In the genomic region with DNA sequence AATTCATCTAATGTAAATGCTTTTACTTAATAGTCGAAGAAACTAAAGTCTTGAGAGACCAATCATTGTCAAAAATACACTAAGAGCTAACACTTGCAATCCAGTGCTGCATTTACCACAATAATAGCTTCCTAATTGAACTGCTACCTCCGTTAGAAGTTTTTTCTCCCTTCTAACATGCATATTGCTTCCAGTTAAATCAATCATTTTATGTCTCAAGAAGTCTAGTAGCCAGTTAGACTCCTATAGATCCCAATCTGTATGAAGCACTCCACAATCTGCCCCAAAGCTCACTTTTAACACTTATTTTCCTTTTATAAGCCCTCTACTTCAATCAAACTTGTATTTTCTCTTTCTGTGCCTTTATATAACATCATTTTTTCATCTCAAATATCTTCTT, we compare ENCODE assay signal across 40 cellular contexts. TPM values are rescaled to one million over a fixed set of nuclear protein-coding genes. Genes with fewer than 3 reads are reported as not detected.
"Had no signal": no experiment of that assay in that cellular context is flagged by ENCODE, and none has a peak within 500 bp of the region (broad histone marks: within the 10 kb centered on the region; RNA-seq: fewer than 3 reads in every experiment).

No MANE protein-coding gene starts in this region.

- H3K9me3 Mint-ChIP-seq: activated CD4-positive, alpha-beta memory T cell treated with anti-CD3 and anti-CD28 coated beads for 36 hours; activated CD4-positive, alpha-beta T cell treated with anti-CD3 and anti-CD28 coated beads, Interleukin-2, amount 10 ng/mL, durations not matched to agents 24 days and 14 days; activated CD8-positive, alpha-beta T cell treated with anti-CD3 and anti-CD28 coated beads for 36 hours; activated naive CD4-positive, alpha-beta T cell treated with anti-CD3 and anti-CD28 coated beads, Interleukin-2, amount 10 ng/mL, durations not matched to agents 7 days and 5 days; activated naive CD8-positive, alpha-beta T cell treated with anti-CD3 and anti-CD28 coated beads, Interleukin-2, amount 10 ng/mL, durations not matched to agents 7 days and 5 days; activated naive CD8-positive, alpha-beta T cell treated with anti-CD3 and anti-CD28 coated beads, Interleukin-2, amount 50 U/mL, for 24 hours; activated T-helper 1 cell treated with anti-CD3 and anti-CD28 coated beads, Interleukin-12 subunit alpha, Interleukin-12 subunit beta, Interleukin-2, Interleukin-4 antibody, amounts not matched to agents 30 ng/mL and 10 ng/mL and 1 ng/mL, durations not matched to agents 14 hours and 24 hours and 36 hours; T-helper 1 cell treated with Interleukin-12 subunit alpha and Interleukin-12 subunit beta and Interleukin-4 antibody, amounts not matched to agents 30 μg/mL and 1 μg/mL, for 36 hours had no signal

- H3K27me3 Mint-ChIP-seq: activated B cell treated with CpG ODN at 0.5 μM for 24 hours; activated CD4-positive, alpha-beta memory T cell treated with anti-CD3 and anti-CD28 coated beads for 36 hours; activated CD4-positive, alpha-beta T cell treated with anti-CD3 and anti-CD28 coated beads, Interleukin-2, amount 10 ng/mL, durations not matched to agents 24 days and 14 days; activated CD8-positive, alpha-beta T cell treated with anti-CD3 and anti-CD28 coated beads for 36 hours; activated naive CD4-positive, alpha-beta T cell treated with anti-CD3 and anti-CD28 coated beads, Interleukin-2, amount 10 ng/mL, durations not matched to agents 7 days and 5 days; activated naive CD4-positive, alpha-beta T cell treated with anti-CD3 and anti-CD28 coated beads, Interleukin-2, amount 50 U/mL, for 24 hours; activated naive CD8-positive, alpha-beta T cell; activated naive CD8-positive, alpha-beta T cell treated with anti-CD3 and anti-CD28 coated beads, Interleukin-2, amount 10 ng/mL, durations not matched to agents 7 days and 5 days; activated T-helper 17 cell treated with anti-CD3 and anti-CD28 coated beads, Interleukin-2, amount 50 U/mL, for 72 hours; central memory CD8-positive, alpha-beta T cell had no signal

- H3K4me3 ChIP-seq: ascending aorta, cardiac muscle cell had no signal

- H3K27ac ChIP-seq: ascending aorta, cardiac muscle cell, WERI-Rb-1 had no signal

- H3K27ac Mint-ChIP-seq: activated B cell treated with CpG ODN at 0.5 μM for 24 hours; activated CD4-positive, alpha-beta memory T cell treated with anti-CD3 and anti-CD28 coated beads for 36 hours; activated CD4-positive, alpha-beta T cell treated with anti-CD3 and anti-CD28 coated beads, Interleukin-2, amount 10 ng/mL, durations not matched to agents 24 days and 14 days; activated CD8-positive, alpha-beta T cell treated with anti-CD3 and anti-CD28 coated beads for 36 hours; activated naive CD4-positive, alpha-beta T cell treated with anti-CD3 and anti-CD28 coated beads, Interleukin-2, amount 10 ng/mL, durations not matched to agents 7 days and 5 days; activated naive CD4-positive, alpha-beta T cell treated with anti-CD3 and anti-CD28 coated beads, Interleukin-2, amount 50 U/mL, for 24 hours; activated naive CD8-positive, alpha-beta T cell; activated naive CD8-positive, alpha-beta T cell treated with anti-CD3 and anti-CD28 coated beads, Interleukin-2, amount 10 ng/mL, durations not matched to agents 7 days and 5 days; activated naive CD8-positive, alpha-beta T cell treated with anti-CD3 and anti-CD28 coated beads, Interleukin-2, amount 50 U/mL, for 24 hours; activated T-cell treated with anti-CD3 and anti-CD28 coated beads, Interleukin-2, amount 50 U/mL, for 72 hours; activated T-helper 1 cell treated with anti-CD3 and anti-CD28 coated beads, Interleukin-12 subunit alpha, Interleukin-12 subunit beta, Interleukin-2, Interleukin-4 antibody, amounts not matched to agents 30 ng/mL and 10 ng/mL and 1 ng/mL, durations not matched to agents 14 hours and 24 hours and 36 hours; activated T-helper 17 cell treated with anti-CD3 and anti-CD28 coated beads, Interleukin-2, amount 50 U/mL, for 72 hours; brain; T-helper 1 cell treated with Interleukin-12 subunit alpha and Interleukin-12 subunit beta and Interleukin-4 antibody, amounts not matched to agents 30 μg/mL and 1 μg/mL, for 36 hours; T-helper 2 cell treated with Interferon-gamma antibody and Interleukin-4, amounts not matched to agents 5 μg/mL and 100 μg/mL, for 36 hours had no signal

- H3K4me3 Mint-ChIP-seq: activated B cell treated with CpG ODN at 0.5 μM for 24 hours; activated CD4-positive, alpha-beta memory T cell treated with anti-CD3 and anti-CD28 coated beads for 36 hours; activated CD4-positive, alpha-beta T cell treated with anti-CD3 and anti-CD28 coated beads, Interleukin-2, amount 10 ng/mL, durations not matched to agents 24 days and 14 days; activated CD8-positive, alpha-beta T cell treated with anti-CD3 and anti-CD28 coated beads for 36 hours; activated naive CD4-positive, alpha-beta T cell treated with anti-CD3 and anti-CD28 coated beads, Interleukin-2, amount 10 ng/mL, durations not matched to agents 7 days and 5 days; activated naive CD4-positive, alpha-beta T cell treated with anti-CD3 and anti-CD28 coated beads, Interleukin-2, amount 50 U/mL, for 24 hours; activated naive CD8-positive, alpha-beta T cell; activated naive CD8-positive, alpha-beta T cell treated with anti-CD3 and anti-CD28 coated beads, Interleukin-2, amount 10 ng/mL, durations not matched to agents 7 days and 5 days; activated naive CD8-positive, alpha-beta T cell treated with anti-CD3 and anti-CD28 coated beads, Interleukin-2, amount 50 U/mL, for 24 hours; activated T-cell treated with anti-CD3 and anti-CD28 coated beads, Interleukin-2, amount 50 U/mL, for 4 hours; activated T-cell treated with anti-CD3 and anti-CD28 coated beads, Interleukin-2, amount 50 U/mL, for 72 hours; activated T-helper 1 cell treated with anti-CD3 and anti-CD28 coated beads, Interleukin-12 subunit alpha, Interleukin-12 subunit beta, Interleukin-2, Interleukin-4 antibody, amounts not matched to agents 30 ng/mL and 10 ng/mL and 1 ng/mL, durations not matched to agents 14 hours and 24 hours and 36 hours; activated T-helper 17 cell treated with anti-CD3 and anti-CD28 coated beads, Interleukin-2, amount 50 U/mL, for 72 hours; brain; central memory CD8-positive, alpha-beta T cell; T-helper 1 cell treated with Interleukin-12 subunit alpha and Interleukin-12 subunit beta and Interleukin-4 antibody, amounts not matched to agents 30 μg/mL and 1 μg/mL, for 36 hours; T-helper 2 cell treated with Interferon-gamma antibody and Interleukin-4, amounts not matched to agents 5 μg/mL and 100 μg/mL, for 36 hours had no signal

- H3K36me3 ChIP-seq: ascending aorta, cardiac muscle cell, WERI-Rb-1 had no signal

- ATAC-seq: activated CD8-positive, alpha-beta T cell treated with anti-CD3 and anti-CD28 coated beads for 36 hours; activated naive CD8-positive, alpha-beta T cell treated with anti-CD3 and anti-CD28 coated beads, Interleukin-2, amount 50 U/mL, for 24 hours; activated T-cell treated with anti-CD3 and anti-CD28 coated beads, Interleukin-2, amount 50 U/mL, for 4 hours; activated T-cell treated with anti-CD3 and anti-CD28 coated beads, Interleukin-2, amount 50 U/mL, for 72 hours; activated T-helper 17 cell treated with anti-CD3 and anti-CD28 coated beads, Interleukin-2, amount 50 U/mL, for 72 hours had no signal

- H3K4me1 ChIP-seq: ascending aorta had no signal

- H3K4me1 Mint-ChIP-seq: activated B cell treated with CpG ODN at 0.5 μM for 24 hours; activated CD4-positive, alpha-beta T cell treated with anti-CD3 and anti-CD28 coated beads, Interleukin-2, amount 10 ng/mL, durations not matched to agents 24 days and 14 days; activated naive CD4-positive, alpha-beta T cell treated with anti-CD3 and anti-CD28 coated beads, Interleukin-2, amount 10 ng/mL, durations not matched to agents 7 days and 5 days; activated naive CD4-positive, alpha-beta T cell treated with anti-CD3 and anti-CD28 coated beads, Interleukin-2, amount 50 U/mL, for 24 hours; activated naive CD8-positive, alpha-beta T cell treated with anti-CD3 and anti-CD28 coated beads, Interleukin-2, amount 10 ng/mL, durations not matched to agents 7 days and 5 days; activated naive CD8-positive, alpha-beta T cell treated with anti-CD3 and anti-CD28 coated beads, Interleukin-2, amount 50 U/mL, for 24 hours; activated T-helper 17 cell treated with anti-CD3 and anti-CD28 coated beads, Interleukin-2, amount 50 U/mL, for 72 hours; central memory CD8-positive, alpha-beta T cell had no signal

- H3K27me3 ChIP-seq: ascending aorta, cardiac muscle cell had no signal

- H3K36me3 Mint-ChIP-seq: activated CD4-positive, alpha-beta memory T cell treated with anti-CD3 and anti-CD28 coated beads for 36 hours; activated naive CD4-positive, alpha-beta T cell treated with anti-CD3 and anti-CD28 coated beads, Interleukin-2, amount 10 ng/mL, durations not matched to agents 7 days and 5 days; activated naive CD4-positive, alpha-beta T cell treated with anti-CD3 and anti-CD28 coated beads, Interleukin-2, amount 50 U/mL, for 24 hours; activated naive CD8-positive, alpha-beta T cell; activated naive CD8-positive, alpha-beta T cell treated with anti-CD3 and anti-CD28 coated beads, Interleukin-2, amount 10 ng/mL, durations not matched to agents 7 days and 5 days; brain had no signal

- H3K9me3 ChIP-seq: ascending aorta had no signal

- DNase-seq: activated B cell treated with CpG ODN at 0.5 μM for 24 hours; activated CD4-positive, alpha-beta memory T cell treated with anti-CD3 and anti-CD28 coated beads for 36 hours; activated CD4-positive, alpha-beta T cell treated with anti-CD3 and anti-CD28 coated beads for 4 hours; activated CD4-positive, alpha-beta T cell treated with anti-CD3 and anti-CD28 coated beads, Interleukin-2, amount 10 ng/mL, durations not matched to agents 24 days and 14 days; activated CD4-positive, alpha-beta T cell treated with anti-CD3 and anti-CD28 coated beads, Interleukin-2, amount 50 U/mL, for 1 hour; activated CD4-positive, alpha-beta T cell treated with anti-CD3 and anti-CD28 coated beads, Interleukin-2, amount 50 U/mL, for 4 hours; activated CD4-positive, CD25-positive, alpha-beta regulatory T cell treated with anti-CD3 and anti-CD28 coated beads, Interleukin-2, amount 50 U/mL, for 72 hours; activated CD8-positive, alpha-beta memory T cell treated with anti-CD3 and anti-CD28 coated beads, Interleukin-2, amount 50 U/mL, for 4 hours; activated CD8-positive, alpha-beta T cell treated with anti-CD3 and anti-CD28 coated beads for 36 hours; activated effector memory CD4-positive, alpha-beta T cell treated with anti-CD3 and anti-CD28 coated beads, Interleukin-2, amount 50 U/mL, for 16 hours; activated gamma-delta T cell treated with Interleukin-2 at 50 U/mL for 16 hours; activated naive CD4-positive, alpha-beta T cell; activated naive CD4-positive, alpha-beta T cell treated with anti-CD3 and anti-CD28 coated beads, Interleukin-2, amount 10 ng/mL, durations not matched to agents 7 days and 5 days; activated naive CD8-positive, alpha-beta T cell treated with anti-CD3 and anti-CD28 coated beads, Interleukin-2, amount 10 ng/mL, durations not matched to agents 7 days and 5 days; activated naive CD8-positive, alpha-beta T cell treated with anti-CD3 and anti-CD28 coated beads, Interleukin-2, amount 50 U/mL, for 24 hours; activated T-cell treated with anti-CD3 and anti-CD28 coated beads for 4 hours; activated T-cell treated with anti-CD3 and anti-CD28 coated beads, Interleukin-2, amount 50 U/mL, for 1 hour; activated T-cell treated with anti-CD3 and anti-CD28 coated beads, Interleukin-2, amount 50 U/mL, for 4 hours; activated T-cell treated with anti-CD3 and anti-CD28 coated beads, Interleukin-2, amount 50 U/mL, for 72 hours; amygdala; anterior cingulate cortex; caudate nucleus; cerebellar nuclear complex; T-helper 2 cell; T-helper 9 cell; WERI-Rb-1 had no signal

RNA-seq across cellular contexts. Expression of gene GRID2, which starts 41.4 kb away (rescaled TPM):
- total RNA-seq: activated B cell treated with CpG ODN at 0.5 μM for 24 hours; activated CD4-positive, alpha-beta memory T cell treated with anti-CD3 and anti-CD28 coated beads for 36 hours; activated CD4-positive, alpha-beta T cell treated with anti-CD3 and anti-CD28 coated beads, Interleukin-2, amount 10 ng/mL, durations not matched to agents 24 days and 14 days; activated CD8-positive, alpha-beta memory T cell treated with anti-CD3 and anti-CD28 coated beads for 36 hours; activated CD8-positive, alpha-beta T cell treated with anti-CD3 and anti-CD28 coated beads for 36 hours; activated naive CD8-positive, alpha-beta T cell treated with anti-CD3 and anti-CD28 coated beads, Interleukin-2, amount 10 ng/mL, durations not matched to agents 7 days and 5 days; activated T-cell treated with anti-CD3 and anti-CD28 coated beads, Interleukin-2, amount 50 U/mL, for 72 hours; activated T-helper 1 cell treated with anti-CD3 and anti-CD28 coated beads, Interleukin-12 subunit alpha, Interleukin-12 subunit beta, Interleukin-2, Interleukin-4 antibody, amounts not matched to agents 30 ng/mL and 10 ng/mL and 1 ng/mL, durations not matched to agents 14 hours and 24 hours and 36 hours; activated T-helper 17 cell treated with anti-CD3 and anti-CD28 coated beads, Interleukin-2, amount 50 U/mL, for 72 hours; ascending aorta; bronchial epithelial cell; chondrocyte had no signal
- polyA plus RNA-seq: adipose tissue, cardiac muscle cell had no signal
